ENCODE assay signal across 1 cellular context in the genomic region with DNA sequence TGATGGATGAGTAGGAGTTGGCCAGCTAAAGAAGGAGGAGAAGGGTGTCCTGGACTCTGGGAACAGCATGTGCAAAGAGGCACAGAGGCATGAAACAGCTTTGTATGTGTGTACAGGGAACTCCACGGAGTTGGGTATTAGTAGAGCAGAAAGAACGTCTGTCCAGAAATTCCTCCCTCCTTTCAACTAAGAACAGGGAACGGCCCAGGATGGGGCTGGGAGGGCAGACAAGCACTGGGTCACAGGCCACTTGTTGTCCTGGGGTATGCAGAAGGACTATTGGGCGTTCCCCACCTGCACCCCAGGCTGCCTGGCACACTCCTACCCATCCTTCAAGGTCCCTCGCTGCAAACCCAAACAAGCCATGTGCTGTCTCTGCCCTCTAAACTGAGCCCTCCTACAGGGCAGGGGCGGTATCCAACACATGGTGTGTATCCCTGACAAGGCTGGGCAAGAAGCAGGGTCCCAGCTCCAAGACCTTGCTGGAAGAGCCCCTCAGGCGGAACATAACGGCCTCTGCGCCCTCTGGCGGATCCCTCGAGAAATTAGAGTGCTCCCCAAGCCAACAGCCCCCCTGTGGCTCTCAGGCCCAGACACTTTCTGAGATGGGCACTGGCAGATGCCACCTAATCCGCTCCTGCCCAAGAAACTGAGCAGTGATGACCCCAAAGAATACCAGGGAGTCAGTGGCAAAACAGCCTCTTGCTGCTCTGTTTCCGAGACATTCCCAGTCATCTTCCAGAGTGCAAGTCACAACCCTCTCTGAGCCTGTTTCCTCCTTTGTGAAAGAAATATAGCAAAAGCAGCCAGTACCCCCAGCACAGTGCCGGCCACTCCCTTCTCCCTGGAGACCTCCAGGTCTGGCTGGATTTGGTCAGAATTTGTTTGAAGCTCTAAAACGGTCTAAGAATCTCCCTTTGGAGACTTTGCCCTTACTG.
TF ChIP-seq lines count a peak whose summit lies in the region.

No MANE protein-coding gene starts in this region.

TF ChIP-seq in liver, 16 proteins besides CTCF, POLR2A, EP300 and RAD21 (continued from another document):
- TF ChIP-seq, protein P1, sequence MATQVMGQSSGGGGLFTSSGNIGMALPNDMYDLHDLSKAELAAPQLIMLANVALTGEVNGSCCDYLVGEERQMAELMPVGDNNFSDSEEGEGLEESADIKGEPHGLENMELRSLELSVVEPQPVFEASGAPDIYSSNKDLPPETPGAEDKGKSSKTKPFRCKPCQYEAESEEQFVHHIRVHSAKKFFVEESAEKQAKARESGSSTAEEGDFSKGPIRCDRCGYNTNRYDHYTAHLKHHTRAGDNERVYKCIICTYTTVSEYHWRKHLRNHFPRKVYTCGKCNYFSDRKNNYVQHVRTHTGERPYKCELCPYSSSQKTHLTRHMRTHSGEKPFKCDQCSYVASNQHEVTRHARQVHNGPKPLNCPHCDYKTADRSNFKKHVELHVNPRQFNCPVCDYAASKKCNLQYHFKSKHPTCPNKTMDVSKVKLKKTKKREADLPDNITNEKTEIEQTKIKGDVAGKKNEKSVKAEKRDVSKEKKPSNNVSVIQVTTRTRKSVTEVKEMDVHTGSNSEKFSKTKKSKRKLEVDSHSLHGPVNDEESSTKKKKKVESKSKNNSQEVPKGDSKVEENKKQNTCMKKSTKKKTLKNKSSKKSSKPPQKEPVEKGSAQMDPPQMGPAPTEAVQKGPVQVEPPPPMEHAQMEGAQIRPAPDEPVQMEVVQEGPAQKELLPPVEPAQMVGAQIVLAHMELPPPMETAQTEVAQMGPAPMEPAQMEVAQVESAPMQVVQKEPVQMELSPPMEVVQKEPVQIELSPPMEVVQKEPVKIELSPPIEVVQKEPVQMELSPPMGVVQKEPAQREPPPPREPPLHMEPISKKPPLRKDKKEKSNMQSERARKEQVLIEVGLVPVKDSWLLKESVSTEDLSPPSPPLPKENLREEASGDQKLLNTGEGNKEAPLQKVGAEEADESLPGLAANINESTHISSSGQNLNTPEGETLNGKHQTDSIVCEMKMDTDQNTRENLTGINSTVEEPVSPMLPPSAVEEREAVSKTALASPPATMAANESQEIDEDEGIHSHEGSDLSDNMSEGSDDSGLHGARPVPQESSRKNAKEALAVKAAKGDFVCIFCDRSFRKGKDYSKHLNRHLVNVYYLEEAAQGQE (IDR thresholded peaks at IDR 0.05) = no peak
TF ChIP-seq in liver: peak in this region for 0.
